Comparison of ENCODE assay signal across 9 cellular contexts in the genomic region with DNA sequence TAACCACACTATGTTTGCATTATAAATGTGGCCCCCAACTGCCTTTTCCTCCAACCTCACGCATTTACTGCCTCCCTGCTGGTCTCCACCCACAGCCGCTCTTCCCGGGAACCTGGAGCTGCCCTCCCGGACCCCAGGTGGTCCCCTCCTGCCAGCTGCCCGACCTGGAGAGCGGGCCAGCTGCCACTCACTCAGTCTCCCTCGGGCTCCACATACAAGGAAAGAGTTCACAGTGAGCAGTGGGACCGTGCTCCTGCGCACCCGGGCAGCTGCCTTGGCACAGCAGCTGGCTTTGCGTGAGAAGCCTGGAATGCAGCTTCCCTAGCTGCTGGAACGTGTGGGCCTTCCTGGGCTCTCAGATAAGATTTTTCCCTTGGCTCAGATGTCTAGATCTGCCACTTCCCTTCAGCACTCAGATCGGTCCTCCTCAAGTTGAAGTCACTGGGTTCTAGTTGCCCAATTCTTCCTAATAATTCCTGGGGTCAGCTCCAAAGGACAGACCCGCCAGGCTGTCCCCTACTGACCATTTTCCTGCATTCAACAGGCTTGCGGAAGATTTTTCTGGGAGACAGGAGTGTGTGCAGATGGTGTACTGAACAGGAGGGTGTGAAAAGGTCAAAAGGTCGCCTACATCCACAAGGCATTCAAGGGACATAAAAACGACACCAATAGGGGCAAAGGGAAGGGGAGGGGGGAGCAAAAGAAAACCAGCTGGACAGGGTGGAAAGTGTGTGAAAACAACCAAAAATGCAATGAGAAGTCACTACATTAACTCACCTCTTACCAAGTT.
DNase-seq lines count a peak whose midpoint lies in the region; ATAC-seq, FAIRE-seq and TF ChIP-seq lines count a peak whose summit lies in the region.
"Had no signal": no experiment of that assay in that cellular context is flagged by ENCODE, and none has a peak within 500 bp of the region (broad histone marks: within the 10 kb centered on the region; RNA-seq: fewer than 3 reads in every experiment).

No MANE protein-coding gene starts in this region.

- H3K4me3 ChIP-seq in endodermal cell (ENCODE audit: low read length) (no peak overlapping the region), pancreas (no peak overlapping the region)

- peaks cover 4% of the 10 kb centered on the region for H3K9me3 ChIP-seq in endodermal cell (ENCODE audit: control insufficient read depth, low read length)
- H3K9me3 ChIP-seq in pancreas, result no peaks in the 10 kb centered on the region

- ATAC-seq in pancreas (peak; percentile 76 to 91 (median 88)), GM21737 (IDR thresholded peaks at IDR 0.05; ENCODE audit: unreplicated experiment) (no peak), GM21723 (IDR thresholded peaks at IDR 0.05; ENCODE audit: unreplicated experiment) (no peak)

- H3K27me3 Mint-ChIP-seq in endodermal cell (ENCODE audit: insufficient read depth), result no peaks in the 10 kb centered on the region
- H3K27me3 Mint-ChIP-seq: central memory CD8-positive, alpha-beta T cell had no signal

- 49 to 68% methylated on average over 8 to 17 of the region's 17 CpGs for WGBS in endodermal cell (ENCODE audit: insufficient coverage in 1 of 2, insufficient read length in 1 of 2), 2 experiments
- 28 to 29% methylated on average over 17 of the region's 17 CpGs for WGBS in pancreas, 2 donors

- peaks cover 3% of the 10 kb centered on the region for H3K9me3 Mint-ChIP-seq in endodermal cell
- H3K9me3 Mint-ChIP-seq: central memory CD8-positive, alpha-beta T cell had no signal

- TF ChIP-seq CTCF in endodermal cell (conservative IDR thresholded peaks at IDR 0.05) (no peak), pancreas (IDR thresholded peaks at IDR 0.05) (no peak)

- no peak overlapping the region for H3K9ac ChIP-seq in endodermal cell (ENCODE audit: extremely low read depth, low read length, poor library complexity, severe bottlenecking)

- H3K27ac ChIP-seq in endodermal cell (ENCODE audit: low read depth, low read length), result peak overlapping the region; percentile 21
- H3K27ac ChIP-seq in pancreas, result peak overlapping the region in 3 of 4 donors; percentile 12 to 66 (median 51)

- peak overlapping the region; percentile 73 for H3K27ac Mint-ChIP-seq in endodermal cell

- H3K4me1 ChIP-seq in endodermal cell (ENCODE audit: control insufficient read depth, insufficient read depth, low read length) (peaks cover 22% of the 10 kb centered on the region), pancreas (peaks cover 5 to 21% (median 17%) of the 10 kb centered on the region in 3 donors)

- peaks cover 54% of the 10 kb centered on the region for H3K4me1 Mint-ChIP-seq in endodermal cell
- H3K4me1 Mint-ChIP-seq: central memory CD8-positive, alpha-beta T cell had no signal

- peak; percentile 77 for DNase-seq in H4 (ENCODE audit: low spot score)
- peak; percentile 94 for DNase-seq in NCI-H226
- peak; percentile 75 for DNase-seq in endodermal cell
- peak; percentile 46 to 71 (median 64) for DNase-seq in pancreas
- no peak for DNase-seq in activated gamma-delta T cell treated with Interleukin-2 at 50 U/mL for 16 hours
- DNase-seq in anterior cingulate cortex (lab: John Stamatoyannopoulos, UW), result no peak

- no peak overlapping the region for H3K4me3 Mint-ChIP-seq in endodermal cell
- H3K4me3 Mint-ChIP-seq: central memory CD8-positive, alpha-beta T cell had no signal

- H3K36me3 ChIP-seq in endodermal cell (ENCODE audit: control insufficient read depth, insufficient read depth, low read length) (peaks cover 68% of the 10 kb centered on the region), pancreas (no peaks in the 10 kb centered on the region)

- FAIRE-seq in pancreas (lab: Jason Lieb, UNC), result no peak

- peaks cover 47% of the 10 kb centered on the region for H3K36me3 Mint-ChIP-seq in endodermal cell (ENCODE audit: low read depth)

- H3K27me3 ChIP-seq in endodermal cell (ENCODE audit: control insufficient read depth, insufficient read depth, low read length, poor library complexity, severe bottlenecking), result no peaks in the 10 kb centered on the region
- no peaks in the 10 kb centered on the region for H3K27me3 ChIP-seq in pancreas

- intact Hi-C loops in pancreas (cut with DNase I), result no loop called here

Comparison
In these comparisons a context has a peak if more than half of its experiments do, and no peak if none do; other contexts are left out.
1. DNase-seq: peak in H4 (single experiment), NCI-H226 (single experiment), endodermal cell (single experiment) and pancreas (6 of 6); none in activated gamma-delta T cell treated with Interleukin-2 at 50 U/mL for 16 hours (single experiment) and anterior cingulate cortex (0 of 58).
2. ATAC-seq: peak in pancreas (4 of 4); none in GM21737 (single experiment) and GM21723 (single experiment).